In genomic region chr19:10289836-10290438, GRCh38 we compare ENCODE assay signal across 8 cellular contexts. TPM values are rescaled to one million over a fixed set of nuclear protein-coding genes. Genes with fewer than 3 reads are reported as not detected.
DNase-seq lines count a peak whose midpoint lies in the region; ATAC-seq and FAIRE-seq lines count a peak whose summit lies in the region.

TSS of gene ICAM5 (plus strand) at chr19:10289952. CDS start at chr19:10290044, 92 bp downstream.

- WGBS in small intestine, 3 donors: 1 to 2% (median 1%) methylated on average over 33 to 49 of the region's 49 CpGs

- H3K4me3 ChIP-seq in iPS-15b (ENCODE audit: low read depth, low read length) (peak within 1 kb of the TSS; percentile 79), small intestine (ENCODE audit: low read depth in 1 of 2, low read length in 2 of 2) (peak within 1 kb of the TSS in 1 of 2 donors; percentile 28)

- no peak within 1 kb of the TSS for H3K27ac ChIP-seq in small intestine (ENCODE audit: low read depth in 1 of 2, low read length in 1 of 2)

- DNase-seq in EH (ENCODE audit: low read depth) (peak; percentile 65), NCI-H1105 (lab: John Stamatoyannopoulos, UW) (peak; percentile 46), activated gamma-delta T cell treated with Interleukin-2 at 50 U/mL for 16 hours (peak; percentile 31), small intestine (no peak)
- peak; percentile 61 to 74 for DNase-seq in stimulated activated CD8-positive, alpha-beta memory T cell treated with anti-CD3 and anti-CD28 coated beads, Interleukin-7, amount 100 ng/mL, for 4 hours (ENCODE audit: low read depth in 2 of 2)

- H3K27me3 ChIP-seq in iPS-15b (ENCODE audit: control insufficient read depth, insufficient read depth, low read length) (peaks cover 88% of the 10 kb centered on the region), small intestine (ENCODE audit: control insufficient read depth in 2 of 2, insufficient read depth in 2 of 2, low read length in 2 of 2) (peaks cover 4 to 37% of the 10 kb centered on the region in 2 donors)

- H3K9me3 ChIP-seq in iPS-15b (ENCODE audit: control insufficient read depth, insufficient read depth, low read length): no peaks in the 10 kb centered on the region
- no peaks in the 10 kb centered on the region for H3K9me3 ChIP-seq in small intestine (ENCODE audit: control insufficient read depth, low read depth)

- H3K36me3 ChIP-seq in iPS-15b (ENCODE audit: control insufficient read depth, insufficient read depth, low read length) (no peaks in the 10 kb centered on the region), small intestine (ENCODE audit: control insufficient read depth in 2 of 2, insufficient read depth in 2 of 2, low read length in 2 of 2) (no peaks in the 10 kb centered on the region)

- FAIRE-seq in small intestine (lab: Jason Lieb, UNC): no peak

- H3K9ac ChIP-seq in iPS-15b (ENCODE audit: low read depth, low read length): no peak within 1 kb of the TSS

- ATAC-seq in GM18519 (IDR thresholded peaks at IDR 0.05; ENCODE audit: low FRiP score, unreplicated experiment) (no peak), HG02840 (IDR thresholded peaks at IDR 0.05; ENCODE audit: low FRiP score, unreplicated experiment) (no peak)

- H3K4me1 ChIP-seq in iPS-15b (ENCODE audit: control insufficient read depth, insufficient read depth, low read length) (peaks cover 2% of the 10 kb centered on the region), small intestine (ENCODE audit: control insufficient read depth in 2 of 2, insufficient read depth in 1 of 2, low read depth in 1 of 2, low read length in 1 of 2) (peaks cover 0 to 4% of the 10 kb centered on the region in 2 donors)

RNA-seq across cellular contexts. Expression of gene ICAM5, which starts in this region (rescaled TPM):
- polyA plus RNA-seq in small intestine: under 1 TPM in 2 of 3 donors, not detected in 1; 0.52 to 0.54 TPM
